ENCODE assay signal across 23 cellular contexts in genomic region chr7:24504871-24505270, GRCh38.
DNase-seq lines count a peak whose midpoint lies in the region; ATAC-seq and TF ChIP-seq lines count a peak whose summit lies in the region.
"Had no signal": no experiment of that assay in that cellular context is flagged by ENCODE, and none has a peak within 500 bp of the region (broad histone marks: within the 10 kb centered on the region; RNA-seq: fewer than 3 reads in every experiment).

No MANE protein-coding gene starts in this region.

- no peaks in the 10 kb centered on the region for H3K36me3 ChIP-seq in GM23338 (ENCODE audit: insufficient read depth)
- H3K36me3 ChIP-seq: SJSA1 had no signal

- peaks cover 50% of the 10 kb centered on the region for H3K4me1 ChIP-seq in GM23338 (ENCODE audit: insufficient read depth)

- DNase-seq in DMS79 (lab: John Stamatoyannopoulos, UW) (peak; percentile 30), GM23338 (ENCODE audit: low spot score) (no peak), NCI-H187 (lab: John Stamatoyannopoulos, UW) (peak; percentile 81 to 87), SK-N-DZ (ENCODE audit: low spot score) (peak; percentile 99), NCI-H2107 treated with DMSO at 0.1 percent for 48 hours (lab: John Stamatoyannopoulos, UW; ENCODE audit: unreplicated experiment) (no peak), nucleus accumbens (lab: John Stamatoyannopoulos, UW) (no peak)
- DNase-seq in activated CD4-positive, alpha-beta memory T cell treated with anti-CD3 and anti-CD28 coated beads, Interleukin-2, amount 10 ng/mL, durations not matched to agents 7 days and 5 days = no peak
- DNase-seq: C1 segment of cervical spinal cord; Caco-2; CD8-positive, alpha-beta T cell; GOT3; HCEC 1CT; NCI-H1092 treated with DMSO at 0.1 percent for 48 hours; NCI-H1694; NCI-H524 treated with DMSO at 0.1 percent for 48 hours; NCI-H774; NK-92 treated with Interleukin-12 subunit alpha and Interleukin-12 subunit beta, amount 100 ng/mL, for 24 hours; Right ventricle myocardium superior; RPMI8226; T-cell had no signal

- no peak for TF ChIP-seq CTCF in GM23338 (conservative IDR thresholded peaks at IDR 0.05; ENCODE audit: low read depth in 2 of 2)

- H4K20me1 ChIP-seq in GM23338 (replicated peaks; ENCODE audit: insufficient read depth) = no peaks in the 10 kb centered on the region

- H3K4me3 ChIP-seq in GM23338 = no peak overlapping the region
- H3K4me3 ChIP-seq: SJSA1 had no signal

- H3K4me1 Mint-ChIP-seq in GM23338 = peaks cover 30% of the 10 kb centered on the region
- no peaks in the 10 kb centered on the region for H3K4me1 Mint-ChIP-seq in activated CD4-positive, alpha-beta memory T cell treated with anti-CD3 and anti-CD28 coated beads, Interleukin-2, amount 10 ng/mL, durations not matched to agents 7 days and 5 days
- H3K4me1 Mint-ChIP-seq: T-cell had no signal

- no peaks in the 10 kb centered on the region for H3K27me3 Mint-ChIP-seq in GM23338 (ENCODE audit: insufficient read depth, low read depth, poor library complexity)
- H3K27me3 Mint-ChIP-seq in activated CD4-positive, alpha-beta memory T cell treated with anti-CD3 and anti-CD28 coated beads, Interleukin-2, amount 10 ng/mL, durations not matched to agents 7 days and 5 days = peaks cover 4% of the 10 kb centered on the region

- no peak overlapping the region for H3K4me3 Mint-ChIP-seq in GM23338
- no peak overlapping the region for H3K4me3 Mint-ChIP-seq in activated CD4-positive, alpha-beta memory T cell treated with anti-CD3 and anti-CD28 coated beads, Interleukin-2, amount 10 ng/mL, durations not matched to agents 7 days and 5 days
- H3K4me3 Mint-ChIP-seq: CD8-positive, alpha-beta T cell; T-cell had no signal

- no peak overlapping the region for H3K27ac Mint-ChIP-seq in GM23338
- H3K27ac Mint-ChIP-seq in activated CD4-positive, alpha-beta memory T cell treated with anti-CD3 and anti-CD28 coated beads, Interleukin-2, amount 10 ng/mL, durations not matched to agents 7 days and 5 days = no peak overlapping the region
- H3K27ac Mint-ChIP-seq: CD8-positive, alpha-beta T cell; T-cell had no signal

- H3F3A ChIP-seq in GM23338 (replicated peaks; ENCODE audit: low read depth) = peaks cover 5% of the 10 kb centered on the region; the same call in 1 of the 2 replicates

- H3K9me2 ChIP-seq in GM23338 (ENCODE audit: insufficient read depth) = no peaks in the 10 kb centered on the region

- CTCF ChIA-PET in activated CD4-positive, alpha-beta memory T cell treated with anti-CD3 and anti-CD28 coated beads, Interleukin-2, amount 10 ng/mL, durations not matched to agents 7 days and 5 days (lab: Charles Lee) = no interaction called here

- H3K27ac ChIP-seq in GM23338 (ENCODE audit: low read depth) = no peak overlapping the region; the same call in 1 of the 2 replicates
- H3K27ac ChIP-seq: HL-60, SJSA1 had no signal

- H2AFZ ChIP-seq in GM23338 = peak overlapping the region; percentile 77

- H3K79me2 ChIP-seq in GM23338 (replicated peaks; ENCODE audit: insufficient read depth) = no peaks in the 10 kb centered on the region

- POLR2A ChIA-PET in activated CD4-positive, alpha-beta memory T cell treated with anti-CD3 and anti-CD28 coated beads, Interleukin-2, amount 10 ng/mL, durations not matched to agents 7 days and 5 days (lab: Charles Lee) = no interaction called here

- no peaks in the 10 kb centered on the region for H3K27me3 ChIP-seq in GM23338 (ENCODE audit: insufficient read depth)
- H3K27me3 ChIP-seq: SJSA1 had no signal

- no peaks in the 10 kb centered on the region for H3K36me3 Mint-ChIP-seq in GM23338 (ENCODE audit: low read depth)
- no peaks in the 10 kb centered on the region for H3K36me3 Mint-ChIP-seq in activated CD4-positive, alpha-beta memory T cell treated with anti-CD3 and anti-CD28 coated beads, Interleukin-2, amount 10 ng/mL, durations not matched to agents 7 days and 5 days (ENCODE audit: low read depth)
- H3K36me3 Mint-ChIP-seq: CD8-positive, alpha-beta T cell; T-cell had no signal

- no peak for ATAC-seq in GM23338
- ATAC-seq in HG02798 (IDR thresholded peaks at IDR 0.05; ENCODE audit: poor library complexity, unreplicated experiment) = no peak
- ATAC-seq: CD8-positive, alpha-beta T cell; T-cell had no signal

- peak overlapping the region; percentile 39; the same call in 1 of the 2 replicates for H3K4me2 ChIP-seq in GM23338

- no peaks in the 10 kb centered on the region for H3K9me3 Mint-ChIP-seq in GM23338
- H3K9me3 Mint-ChIP-seq in activated CD4-positive, alpha-beta memory T cell treated with anti-CD3 and anti-CD28 coated beads, Interleukin-2, amount 10 ng/mL, durations not matched to agents 7 days and 5 days = no peaks in the 10 kb centered on the region
- H3K9me3 Mint-ChIP-seq: CD8-positive, alpha-beta T cell; T-cell had no signal

TF ChIP-seq in GM23338, 12 proteins besides CTCF, POLR2A, EP300 and RAD21 (continues in another document):
- no peak for TF ChIP-seq JUNB (IDR thresholded peaks at IDR 0.05; ENCODE audit: unreplicated experiment)
- TF ChIP-seq POLR2AphosphoS5 (IDR thresholded peaks at IDR 0.05; ENCODE audit: low read depth) = no peak
- TF ChIP-seq STAT1 (IDR thresholded peaks at IDR 0.05; ENCODE audit: unreplicated experiment) = no peak
- TF ChIP-seq, protein P1, sequence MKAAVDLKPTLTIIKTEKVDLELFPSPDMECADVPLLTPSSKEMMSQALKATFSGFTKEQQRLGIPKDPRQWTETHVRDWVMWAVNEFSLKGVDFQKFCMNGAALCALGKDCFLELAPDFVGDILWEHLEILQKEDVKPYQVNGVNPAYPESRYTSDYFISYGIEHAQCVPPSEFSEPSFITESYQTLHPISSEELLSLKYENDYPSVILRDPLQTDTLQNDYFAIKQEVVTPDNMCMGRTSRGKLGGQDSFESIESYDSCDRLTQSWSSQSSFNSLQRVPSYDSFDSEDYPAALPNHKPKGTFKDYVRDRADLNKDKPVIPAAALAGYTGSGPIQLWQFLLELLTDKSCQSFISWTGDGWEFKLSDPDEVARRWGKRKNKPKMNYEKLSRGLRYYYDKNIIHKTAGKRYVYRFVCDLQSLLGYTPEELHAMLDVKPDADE (IDR thresholded peaks at IDR 0.05) = no peak
- TF ChIP-seq EZH2phosphoT487 (IDR thresholded peaks at IDR 0.05; ENCODE audit: unreplicated experiment) = no peak
- TF ChIP-seq, protein P2, sequence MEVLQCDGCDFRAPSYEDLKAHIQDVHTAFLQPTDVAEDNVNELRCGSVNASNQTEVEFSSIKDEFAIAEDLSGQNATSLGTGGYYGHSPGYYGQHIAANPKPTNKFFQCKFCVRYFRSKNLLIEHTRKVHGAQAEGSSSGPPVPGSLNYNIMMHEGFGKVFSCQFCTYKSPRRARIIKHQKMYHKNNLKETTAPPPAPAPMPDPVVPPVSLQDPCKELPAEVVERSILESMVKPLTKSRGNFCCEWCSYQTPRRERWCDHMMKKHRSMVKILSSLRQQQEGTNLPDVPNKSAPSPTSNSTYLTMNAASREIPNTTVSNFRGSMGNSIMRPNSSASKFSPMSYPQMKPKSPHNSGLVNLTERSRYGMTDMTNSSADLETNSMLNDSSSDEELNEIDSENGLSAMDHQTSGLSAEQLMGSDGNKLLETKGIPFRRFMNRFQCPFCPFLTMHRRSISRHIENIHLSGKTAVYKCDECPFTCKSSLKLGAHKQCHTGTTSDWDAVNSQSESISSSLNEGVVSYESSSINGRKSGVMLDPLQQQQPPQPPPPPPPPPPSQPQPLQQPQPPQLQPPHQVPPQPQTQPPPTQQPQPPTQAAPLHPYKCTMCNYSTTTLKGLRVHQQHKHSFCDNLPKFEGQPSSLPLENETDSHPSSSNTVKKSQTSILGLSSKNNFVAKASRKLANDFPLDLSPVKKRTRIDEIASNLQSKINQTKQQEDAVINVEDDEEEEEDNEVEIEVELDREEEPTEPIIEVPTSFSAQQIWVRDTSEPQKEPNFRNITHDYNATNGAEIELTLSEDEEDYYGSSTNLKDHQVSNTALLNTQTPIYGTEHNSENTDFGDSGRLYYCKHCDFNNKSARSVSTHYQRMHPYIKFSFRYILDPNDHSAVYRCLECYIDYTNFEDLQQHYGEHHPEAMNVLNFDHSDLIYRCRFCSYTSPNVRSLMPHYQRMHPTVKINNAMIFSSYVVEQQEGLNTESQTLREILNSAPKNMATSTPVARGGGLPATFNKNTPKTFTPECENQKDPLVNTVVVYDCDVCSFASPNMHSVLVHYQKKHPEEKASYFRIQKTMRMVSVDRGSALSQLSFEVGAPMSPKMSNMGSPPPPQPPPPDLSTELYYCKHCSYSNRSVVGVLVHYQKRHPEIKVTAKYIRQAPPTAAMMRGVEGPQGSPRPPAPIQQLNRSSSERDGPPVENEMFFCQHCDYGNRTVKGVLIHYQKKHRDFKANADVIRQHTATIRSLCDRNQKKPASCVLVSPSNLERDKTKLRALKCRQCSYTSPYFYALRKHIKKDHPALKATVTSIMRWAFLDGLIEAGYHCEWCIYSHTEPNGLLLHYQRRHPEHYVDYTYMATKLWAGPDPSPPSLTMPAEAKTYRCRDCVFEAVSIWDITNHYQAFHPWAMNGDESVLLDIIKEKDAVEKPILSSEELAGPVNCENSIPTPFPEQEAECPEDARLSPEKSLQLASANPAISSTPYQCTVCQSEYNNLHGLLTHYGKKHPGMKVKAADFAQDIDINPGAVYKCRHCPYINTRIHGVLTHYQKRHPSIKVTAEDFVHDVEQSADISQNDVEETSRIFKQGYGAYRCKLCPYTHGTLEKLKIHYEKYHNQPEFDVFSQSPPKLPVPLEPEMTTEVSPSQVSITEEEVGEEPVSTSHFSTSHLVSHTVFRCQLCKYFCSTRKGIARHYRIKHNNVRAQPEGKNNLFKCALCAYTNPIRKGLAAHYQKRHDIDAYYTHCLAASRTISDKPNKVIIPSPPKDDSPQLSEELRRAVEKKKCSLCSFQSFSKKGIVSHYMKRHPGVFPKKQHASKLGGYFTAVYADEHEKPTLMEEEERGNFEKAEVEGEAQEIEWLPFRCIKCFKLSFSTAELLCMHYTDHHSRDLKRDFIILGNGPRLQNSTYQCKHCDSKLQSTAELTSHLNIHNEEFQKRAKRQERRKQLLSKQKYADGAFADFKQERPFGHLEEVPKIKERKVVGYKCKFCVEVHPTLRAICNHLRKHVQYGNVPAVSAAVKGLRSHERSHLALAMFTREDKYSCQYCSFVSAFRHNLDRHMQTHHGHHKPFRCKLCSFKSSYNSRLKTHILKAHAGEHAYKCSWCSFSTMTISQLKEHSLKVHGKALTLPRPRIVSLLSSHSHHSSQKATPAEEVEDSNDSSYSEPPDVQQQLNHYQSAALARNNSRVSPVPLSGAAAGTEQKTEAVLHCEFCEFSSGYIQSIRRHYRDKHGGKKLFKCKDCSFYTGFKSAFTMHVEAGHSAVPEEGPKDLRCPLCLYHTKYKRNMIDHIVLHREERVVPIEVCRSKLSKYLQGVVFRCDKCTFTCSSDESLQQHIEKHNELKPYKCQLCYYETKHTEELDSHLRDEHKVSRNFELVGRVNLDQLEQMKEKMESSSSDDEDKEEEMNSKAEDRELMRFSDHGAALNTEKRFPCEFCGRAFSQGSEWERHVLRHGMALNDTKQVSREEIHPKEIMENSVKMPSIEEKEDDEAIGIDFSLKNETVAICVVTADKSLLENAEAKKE (CRISPR knock-in tag; IDR thresholded peaks at IDR 0.05) = no peak
- TF ChIP-seq ZNF331 (CRISPR knock-in tag; IDR thresholded peaks at IDR 0.05; ENCODE audit: low read depth) = no peak
- TF ChIP-seq ZNF114 (CRISPR knock-in tag; IDR thresholded peaks at IDR 0.05) = no peak

Comparison
In these comparisons a context has a peak if more than half of its experiments do, and no peak if none do; other contexts are left out.
1. DNase-seq: peak in DMS79 (single experiment), NCI-H187 (2 of 2) and SK-N-DZ (single experiment); none in GM23338 (single experiment), NCI-H2107 treated with DMSO at 0.1 percent for 48 hours (single experiment), nucleus accumbens (0 of 56) and activated CD4-positive, alpha-beta memory T cell treated with anti-CD3 and anti-CD28 coated beads, Interleukin-2, amount 10 ng/mL, durations not matched to agents 7 days and 5 days (single experiment).